21 cellular contexts compared by ENCODE assay signal in genomic region chr4:38846015-38846414, GRCh38. TPM values are rescaled to one million over a fixed set of nuclear protein-coding genes. Genes with fewer than 3 reads are reported as not detected.
DNase-seq lines count a peak whose midpoint lies in the region; ATAC-seq and TF ChIP-seq lines count a peak whose summit lies in the region.
"Had no signal": no experiment of that assay in that cellular context is flagged by ENCODE, and none has a peak within 500 bp of the region (broad histone marks: within the 10 kb centered on the region; RNA-seq: fewer than 3 reads in every experiment).

No MANE protein-coding gene starts in this region.

- POLR2A ChIA-PET in activated B cell treated with CpG ODN at 0.5 μM for 24 hours (lab: Charles Lee): interaction anchor here (1.4 kb wide), 1 partner anchor 10 kb away, joined by 7 read pairs; no protein-coding TSS in a partner anchor

- ATAC-seq in activated B cell treated with CpG ODN at 0.5 μM for 24 hours (ENCODE audit: low read depth): no peak
- ATAC-seq in GM18870 (IDR thresholded peaks at IDR 0.05; ENCODE audit: unreplicated experiment): no peak
- ATAC-seq in GM19395 (IDR thresholded peaks at IDR 0.05; ENCODE audit: unreplicated experiment): no peak
- ATAC-seq: GM12878, HCT116, PC-3 had no signal

- H3K9me3 Mint-ChIP-seq in activated B cell treated with CpG ODN at 0.5 μM for 24 hours: peaks cover 11% of the 10 kb centered on the region

- no peak for TF ChIP-seq CTCF in activated B cell treated with CpG ODN at 0.5 μM for 24 hours (IDR thresholded peaks at IDR 0.05)

- no peak overlapping the region for H3K4me3 Mint-ChIP-seq in activated B cell treated with CpG ODN at 0.5 μM for 24 hours
- H3K4me3 Mint-ChIP-seq: CD4-positive, alpha-beta memory T cell had no signal

- H3K27me3 Mint-ChIP-seq in activated B cell treated with CpG ODN at 0.5 μM for 24 hours: no peaks in the 10 kb centered on the region
- H3K27me3 Mint-ChIP-seq: CD4-positive, alpha-beta memory T cell had no signal

- peaks cover 73% of the 10 kb centered on the region for H3K36me3 Mint-ChIP-seq in activated B cell treated with CpG ODN at 0.5 μM for 24 hours (ENCODE audit: low read depth)

- CTCF ChIA-PET in activated B cell treated with CpG ODN at 0.5 μM for 24 hours (lab: Charles Lee): no interaction called here

- peaks cover 40% of the 10 kb centered on the region for H3K4me1 Mint-ChIP-seq in activated B cell treated with CpG ODN at 0.5 μM for 24 hours

- intact Hi-C loops in activated B cell treated with CpG ODN at 0.5 μM for 24 hours (cut with micrococcal nuclease): no loop called here

- DNase-seq in NOMO-1 treated with DMSO at 0.1 percent for 48 hours (lab: John Stamatoyannopoulos, UW; ENCODE audit: unreplicated experiment): peak; percentile 25
- no peak for DNase-seq in NOMO-1 treated with dmso at 0.1 percent for 144 hours (lab: John Stamatoyannopoulos, UW; ENCODE audit: unreplicated experiment)
- DNase-seq in activated B cell treated with CpG ODN at 0.5 μM for 24 hours: no peak
- DNase-seq in iris pigment epithelial cell (ENCODE audit: low read depth): peak; percentile 38
- DNase-seq in stimulated activated CD4-positive, alpha-beta T cell treated with anti-CD3 and anti-CD28 coated beads, Interleukin-4, amount 100 ng/mL, for 4 hours: no peak
- DNase-seq: BE2C; CD4-positive, alpha-beta memory T cell; DMS153; GOT3; KBM-7; NCI-H1436; NCI-H1930; NCI-H2171; NCI-H446 treated with DMSO at 0.1 percent for 48 hours; NK-92 treated with Interleukin-12 subunit alpha and Interleukin-12 subunit beta, amount 100 ng/mL, for 24 hours; PC-3; SJCRH30 had no signal

- H3K27ac Mint-ChIP-seq in activated B cell treated with CpG ODN at 0.5 μM for 24 hours: peak overlapping the region; percentile 32

RNA-seq across cellular contexts. Expression of gene TLR6, which starts 10.6 kb away (rescaled TPM):
- 59.1 and 64.7 TPM in 2 replicates for total RNA-seq in activated B cell treated with CpG ODN at 0.5 μM for 24 hours

RNA-seq across cellular contexts. Expression of gene FAM114A1, which starts 21.6 kb away (rescaled TPM):
- total RNA-seq in activated B cell treated with CpG ODN at 0.5 μM for 24 hours: 3.3 and 4.5 TPM in 2 replicates

RNA-seq across cellular contexts. Expression of gene TLR1, which starts 41.4 kb away (rescaled TPM):
- total RNA-seq in activated B cell treated with CpG ODN at 0.5 μM for 24 hours: 39.6 and 43.0 TPM in 2 replicates

Comparison
In these comparisons a context has a peak if more than half of its experiments do, and no peak if none do; other contexts are left out.
1. DNase-seq: peak in NOMO-1 treated with DMSO at 0.1 percent for 48 hours (single experiment) and iris pigment epithelial cell (single experiment); none in NOMO-1 treated with dmso at 0.1 percent for 144 hours (single experiment), activated B cell treated with CpG ODN at 0.5 μM for 24 hours (single experiment) and stimulated activated CD4-positive, alpha-beta T cell treated with anti-CD3 and anti-CD28 coated beads, Interleukin-4, amount 100 ng/mL, for 4 hours (0 of 2).